1 cellular context compared by ENCODE assay signal in the genomic region with DNA sequence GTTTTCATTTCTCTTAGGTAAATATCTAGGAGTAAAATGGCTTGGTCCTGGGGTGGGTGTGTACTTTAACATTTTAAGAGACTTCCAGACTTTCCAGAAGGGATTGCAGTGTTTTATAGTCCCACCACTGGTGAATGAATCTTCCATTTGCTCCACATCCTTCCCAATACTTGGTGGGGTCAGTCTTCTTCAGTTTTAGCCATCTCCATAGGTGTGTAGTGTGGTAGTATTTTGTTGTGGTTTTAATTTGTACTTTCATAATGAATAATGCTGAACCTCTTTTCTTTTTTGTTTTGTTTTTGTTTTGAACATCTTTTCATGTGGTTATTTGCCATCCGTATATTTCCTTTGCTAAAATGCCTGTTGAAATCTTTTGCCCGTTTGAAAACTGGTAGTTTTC.
TF ChIP-seq lines count a peak whose summit lies in the region.

No MANE protein-coding gene starts in this region.

TF ChIP-seq in SK-N-SH treated with all-trans-retinoic acid at 6 μM for 48 hours, 23 proteins besides CTCF, POLR2A, EP300 and RAD21:
- TF ChIP-seq, protein P1, sequence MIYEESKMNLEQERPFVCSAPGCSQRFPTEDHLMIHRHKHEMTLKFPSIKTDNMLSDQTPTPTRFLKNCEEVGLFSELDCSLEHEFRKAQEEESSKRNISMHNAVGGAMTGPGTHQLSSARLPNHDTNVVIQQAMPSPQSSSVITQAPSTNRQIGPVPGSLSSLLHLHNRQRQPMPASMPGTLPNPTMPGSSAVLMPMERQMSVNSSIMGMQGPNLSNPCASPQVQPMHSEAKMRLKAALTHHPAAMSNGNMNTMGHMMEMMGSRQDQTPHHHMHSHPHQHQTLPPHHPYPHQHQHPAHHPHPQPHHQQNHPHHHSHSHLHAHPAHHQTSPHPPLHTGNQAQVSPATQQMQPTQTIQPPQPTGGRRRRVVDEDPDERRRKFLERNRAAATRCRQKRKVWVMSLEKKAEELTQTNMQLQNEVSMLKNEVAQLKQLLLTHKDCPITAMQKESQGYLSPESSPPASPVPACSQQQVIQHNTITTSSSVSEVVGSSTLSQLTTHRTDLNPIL (CRISPR knock-in tag; IDR thresholded peaks at IDR 0.05; ENCODE audit: low read depth) = no peak
- TF ChIP-seq ZNF565 (CRISPR knock-in tag; conservative IDR thresholded peaks at IDR 0.05; ENCODE audit: low read depth) (no peak), TCF4 (CRISPR knock-in tag; IDR thresholded peaks at IDR 0.05; ENCODE audit: borderline replicate concordance) (no peak), ZNF8 (CRISPR knock-in tag; IDR thresholded peaks at IDR 0.05) (no peak), ZNF70 (CRISPR knock-in tag; IDR thresholded peaks at IDR 0.05) (no peak), PPARA (CRISPR knock-in tag; IDR thresholded peaks at IDR 0.05; ENCODE audit: borderline replicate concordance) (no peak), ZFP30 (CRISPR knock-in tag; IDR thresholded peaks at IDR 0.05) (no peak), ISL1 (CRISPR knock-in tag; IDR thresholded peaks at IDR 0.05) (no peak), OSR1 (CRISPR knock-in tag; IDR thresholded peaks at IDR 0.05) (no peak), CSDC2 (CRISPR knock-in tag; IDR thresholded peaks at IDR 0.05) (no peak), BACH2 (CRISPR knock-in tag; IDR thresholded peaks at IDR 0.05; ENCODE audit: borderline replicate concordance) (no peak), ARNTL (CRISPR knock-in tag; IDR thresholded peaks at IDR 0.05; ENCODE audit: borderline replicate concordance, low read depth) (no peak)
- TF ChIP-seq, protein P2, sequence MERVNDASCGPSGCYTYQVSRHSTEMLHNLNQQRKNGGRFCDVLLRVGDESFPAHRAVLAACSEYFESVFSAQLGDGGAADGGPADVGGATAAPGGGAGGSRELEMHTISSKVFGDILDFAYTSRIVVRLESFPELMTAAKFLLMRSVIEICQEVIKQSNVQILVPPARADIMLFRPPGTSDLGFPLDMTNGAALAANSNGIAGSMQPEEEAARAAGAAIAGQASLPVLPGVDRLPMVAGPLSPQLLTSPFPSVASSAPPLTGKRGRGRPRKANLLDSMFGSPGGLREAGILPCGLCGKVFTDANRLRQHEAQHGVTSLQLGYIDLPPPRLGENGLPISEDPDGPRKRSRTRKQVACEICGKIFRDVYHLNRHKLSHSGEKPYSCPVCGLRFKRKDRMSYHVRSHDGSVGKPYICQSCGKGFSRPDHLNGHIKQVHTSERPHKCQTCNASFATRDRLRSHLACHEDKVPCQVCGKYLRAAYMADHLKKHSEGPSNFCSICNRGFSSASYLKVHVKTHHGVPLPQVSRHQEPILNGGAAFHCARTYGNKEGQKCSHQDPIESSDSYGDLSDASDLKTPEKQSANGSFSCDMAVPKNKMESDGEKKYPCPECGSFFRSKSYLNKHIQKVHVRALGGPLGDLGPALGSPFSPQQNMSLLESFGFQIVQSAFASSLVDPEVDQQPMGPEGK (CRISPR knock-in tag; IDR thresholded peaks at IDR 0.05; ENCODE audit: borderline replicate concordance) = no peak
- TF ChIP-seq, protein P3, sequence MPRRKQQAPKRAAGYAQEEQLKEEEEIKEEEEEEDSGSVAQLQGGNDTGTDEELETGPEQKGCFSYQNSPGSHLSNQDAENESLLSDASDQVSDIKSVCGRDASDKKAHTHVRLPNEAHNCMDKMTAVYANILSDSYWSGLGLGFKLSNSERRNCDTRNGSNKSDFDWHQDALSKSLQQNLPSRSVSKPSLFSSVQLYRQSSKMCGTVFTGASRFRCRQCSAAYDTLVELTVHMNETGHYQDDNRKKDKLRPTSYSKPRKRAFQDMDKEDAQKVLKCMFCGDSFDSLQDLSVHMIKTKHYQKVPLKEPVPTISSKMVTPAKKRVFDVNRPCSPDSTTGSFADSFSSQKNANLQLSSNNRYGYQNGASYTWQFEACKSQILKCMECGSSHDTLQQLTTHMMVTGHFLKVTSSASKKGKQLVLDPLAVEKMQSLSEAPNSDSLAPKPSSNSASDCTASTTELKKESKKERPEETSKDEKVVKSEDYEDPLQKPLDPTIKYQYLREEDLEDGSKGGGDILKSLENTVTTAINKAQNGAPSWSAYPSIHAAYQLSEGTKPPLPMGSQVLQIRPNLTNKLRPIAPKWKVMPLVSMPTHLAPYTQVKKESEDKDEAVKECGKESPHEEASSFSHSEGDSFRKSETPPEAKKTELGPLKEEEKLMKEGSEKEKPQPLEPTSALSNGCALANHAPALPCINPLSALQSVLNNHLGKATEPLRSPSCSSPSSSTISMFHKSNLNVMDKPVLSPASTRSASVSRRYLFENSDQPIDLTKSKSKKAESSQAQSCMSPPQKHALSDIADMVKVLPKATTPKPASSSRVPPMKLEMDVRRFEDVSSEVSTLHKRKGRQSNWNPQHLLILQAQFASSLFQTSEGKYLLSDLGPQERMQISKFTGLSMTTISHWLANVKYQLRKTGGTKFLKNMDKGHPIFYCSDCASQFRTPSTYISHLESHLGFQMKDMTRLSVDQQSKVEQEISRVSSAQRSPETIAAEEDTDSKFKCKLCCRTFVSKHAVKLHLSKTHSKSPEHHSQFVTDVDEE (CRISPR knock-in tag; IDR thresholded peaks at IDR 0.05) = no peak
TF ChIP-seq in SK-N-SH treated with all-trans-retinoic acid at 6 μM for 48 hours: peak in this region for 0.
